In the genomic region with DNA sequence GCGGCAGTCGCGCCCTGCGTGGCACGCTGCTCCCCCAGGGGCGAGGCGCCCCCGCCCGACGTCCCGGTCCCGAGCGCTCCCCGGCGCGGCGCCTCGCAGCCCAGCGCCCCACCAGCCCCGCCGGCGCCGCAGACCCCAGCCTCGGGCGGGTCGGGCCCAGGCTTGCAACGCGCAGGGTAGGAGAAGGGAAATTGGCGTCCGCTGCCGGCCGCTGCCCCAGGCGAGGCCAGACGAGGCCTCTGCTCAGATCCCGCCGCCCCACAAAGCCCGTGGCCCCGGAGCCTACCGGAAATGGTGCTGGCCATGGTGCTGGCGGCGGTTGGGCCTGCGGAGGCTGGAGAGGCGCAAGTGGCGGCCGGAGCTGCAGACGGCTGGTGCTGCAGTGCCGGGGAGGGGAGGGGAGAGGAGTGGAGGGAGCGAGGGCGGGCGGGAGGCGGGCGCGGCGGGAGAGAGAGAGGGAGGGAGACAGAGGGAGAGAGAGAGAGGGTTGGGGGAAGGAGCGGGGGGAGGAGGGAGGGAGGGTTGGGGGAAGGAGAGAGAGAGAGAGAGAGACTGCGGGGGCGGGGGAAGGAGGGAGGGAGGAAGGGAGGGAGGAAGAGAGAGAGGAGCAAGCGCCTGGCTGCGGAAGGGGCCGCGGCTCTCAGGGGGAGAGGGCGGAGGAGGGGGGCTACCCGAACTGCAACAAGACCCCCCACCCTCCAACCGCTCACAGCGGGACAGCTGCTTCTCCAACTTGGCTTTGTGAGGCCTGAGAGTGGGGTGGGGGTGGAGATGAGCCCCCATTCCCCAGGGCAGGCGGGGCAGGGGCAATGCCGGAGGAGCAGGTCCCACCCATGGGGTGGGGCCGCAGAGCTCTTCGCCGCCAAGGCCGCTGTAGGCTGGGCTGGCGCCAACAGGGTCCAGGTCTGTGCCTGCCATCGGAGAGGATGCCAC, we compare ENCODE assay signal across 8 cellular contexts. TPM values are rescaled to one million over a fixed set of nuclear protein-coding genes. Genes with fewer than 3 reads are reported as not detected.
DNase-seq lines count a peak whose midpoint lies in the region; ATAC-seq and TF ChIP-seq lines count a peak whose summit lies in the region.

Gene STMN3, minus strand, starts transcription at position 384 of the 933 bp plus-strand sequence. Its CDS starts 79 bp downstream, at position 305.

- H3K27me3 Mint-ChIP-seq in Calu3 (ENCODE audit: unreplicated experiment): peaks cover 68% of the 10 kb centered on the region

- BruUV-seq in Calu3 (replicated peaks; lab: Mats Ljungman, UMichigan): no TSS peak

- H3K36me3 Mint-ChIP-seq in Calu3 (ENCODE audit: insufficient read depth, unreplicated experiment): peaks cover 16% of the 10 kb centered on the region

- no peaks in the 10 kb centered on the region for H3K9me3 Mint-ChIP-seq in Calu3 (ENCODE audit: low read depth, unreplicated experiment)

- no peak for TF ChIP-seq CTCF in Calu3 (IDR thresholded peaks at IDR 0.05; ENCODE audit: unreplicated experiment)
- TF ChIP-seq CTCF in fibroblast of pulmonary artery (IDR thresholded peaks at IDR 0.05; ENCODE audit: low read length, missing control alignments): no peak

- CTCF ChIA-PET in Calu3 (lab: Charles Lee): interaction anchor here (0.6 to 1.1 kb wide), 2 partner anchors 12 to 203 kb away, joined by 3 to 4 read pairs; no protein-coding TSS in a partner anchor

- intact Hi-C loops in Calu3 (cut with micrococcal nuclease; ENCODE audit: unreplicated experiment): no loop called here

- H3K4me3 ChIP-seq in fibroblast of pulmonary artery (replicated peaks; ENCODE audit: low read depth, low read length): peak within 1 kb of the TSS; percentile 57

- H3K4me3 Mint-ChIP-seq in Calu3 (ENCODE audit: low read depth, unreplicated experiment): peak within 1 kb of the TSS; percentile 51

- DNase-seq in Calu3: peak; percentile 88
- peak; percentile 76 for DNase-seq in LoVo (ENCODE audit: low spot score)
- DNase-seq in RPMI8226: peak; percentile 91
- peak; percentile 89 for DNase-seq in activated effector memory CD4-positive, alpha-beta T cell treated with anti-CD3 and anti-CD28 coated beads, Interleukin-2, amount 50 U/mL, for 16 hours
- peak; percentile 92 for DNase-seq in fibroblast of pulmonary artery (ENCODE audit: low read depth)
- DNase-seq in myocyte (ENCODE audit: low read depth): peak; percentile 89
- DNase-seq in stimulated activated naive CD4-positive, alpha-beta T cell treated with Interleukin-2 at 50 U/mL for 16 hours (lab: John Stamatoyannopoulos, UW): peak; percentile 65

- H3K4me1 Mint-ChIP-seq in Calu3 (ENCODE audit: low read depth, unreplicated experiment): peaks cover 24% of the 10 kb centered on the region

- no peak for ATAC-seq in HG02759 (IDR thresholded peaks at IDR 0.05; ENCODE audit: unreplicated experiment)

- H3K27ac Mint-ChIP-seq in Calu3 (ENCODE audit: unreplicated experiment): no peak within 1 kb of the TSS

RNA-seq across cellular contexts. Expression of gene STMN3, which starts in this region (rescaled TPM):
- total RNA-seq in Calu3 (2022) (2.0 and 2.3 TPM in 2 replicates), myocyte (13.8 and 14.7 TPM in 2 replicates)
- 6.9 TPM for polyA plus RNA-seq in myocyte (2012)
